In genomic region chr2:203811491-203812221, GRCh38 we compare ENCODE assay signal across 8 cellular contexts. TPM values are rescaled to one million over a fixed set of nuclear protein-coding genes. Genes with fewer than 3 reads are reported as not detected.
DNase-seq lines count a peak whose midpoint lies in the region; ATAC-seq and TF ChIP-seq lines count a peak whose summit lies in the region.

No MANE protein-coding gene starts in this region.

- H3K36me3 Mint-ChIP-seq in CD4-positive, alpha-beta memory T cell, result no peaks in the 10 kb centered on the region
- H3K36me3 Mint-ChIP-seq in activated T-helper 2 cell treated with anti-CD3 and anti-CD28 coated beads, Interferon-gamma antibody, Interleukin-2, Interleukin-4, amounts not matched to agents 10 μg/mL and 5 μg/mL and 100 μg/mL, durations not matched to agents 14 hours and 24 hours and 36 hours (ENCODE audit: low read depth), result peaks cover 1% of the 10 kb centered on the region

- CTCF ChIA-PET in CD4-positive, alpha-beta memory T cell (lab: Charles Lee; ENCODE audit: partially characterized antibody), result interaction anchor here (0.7 to 8.2 kb wide), 8 partner anchors 8 to 358 kb away, joined by 3 to 118 read pairs (median 5); partner anchors contain the start of gene CTLA4

- peaks cover 31 to 80% (median 57%) of the 10 kb centered on the region in 4 donors for H3K4me1 Mint-ChIP-seq in CD4-positive, alpha-beta memory T cell
- H3K4me1 Mint-ChIP-seq in activated T-helper 2 cell treated with anti-CD3 and anti-CD28 coated beads, Interferon-gamma antibody, Interleukin-2, Interleukin-4, amounts not matched to agents 10 μg/mL and 5 μg/mL and 100 μg/mL, durations not matched to agents 14 hours and 24 hours and 36 hours (ENCODE audit: low read depth), result peaks cover 79% of the 10 kb centered on the region

- POLR2A ChIA-PET in CD4-positive, alpha-beta memory T cell (lab: Charles Lee; ENCODE audit: partially characterized antibody), result interaction anchor here (0.9 to 3.1 kb wide), 13 partner anchors 9 to 327 kb away, joined by 3 to 27 read pairs (median 4); partner anchors contain the start of genes CD28 and CTLA4

- peak overlapping the region in 7 of 8 donors; percentile 36 to 75 (median 53) for H3K4me3 Mint-ChIP-seq in CD4-positive, alpha-beta memory T cell
- H3K4me3 Mint-ChIP-seq in activated T-helper 2 cell treated with anti-CD3 and anti-CD28 coated beads, Interferon-gamma antibody, Interleukin-2, Interleukin-4, amounts not matched to agents 10 μg/mL and 5 μg/mL and 100 μg/mL, durations not matched to agents 14 hours and 24 hours and 36 hours (ENCODE audit: low read depth), result peak overlapping the region; percentile 45

- no peaks in the 10 kb centered on the region for H3K27me3 ChIP-seq in CD4-positive, alpha-beta memory T cell (ENCODE audit: insufficient read depth, low read length)
- H3K27me3 ChIP-seq in heart right ventricle, result no peaks in the 10 kb centered on the region

- H3K27ac Mint-ChIP-seq in CD4-positive, alpha-beta memory T cell, result peak overlapping the region; percentile 74 to 94 (median 75)
- H3K27ac Mint-ChIP-seq in activated T-helper 2 cell treated with anti-CD3 and anti-CD28 coated beads, Interferon-gamma antibody, Interleukin-2, Interleukin-4, amounts not matched to agents 10 μg/mL and 5 μg/mL and 100 μg/mL, durations not matched to agents 14 hours and 24 hours and 36 hours, result peak overlapping the region; percentile 89

- ATAC-seq in HG02623 (IDR thresholded peaks at IDR 0.05; ENCODE audit: unreplicated experiment), result peak; percentile 62
- peak; percentile 59 to 92 (median 74) for ATAC-seq in heart right ventricle
- no peak for ATAC-seq in HG03521 (IDR thresholded peaks at IDR 0.05; ENCODE audit: unreplicated experiment)

- H3K9me3 ChIP-seq in CD4-positive, alpha-beta memory T cell (ENCODE audit: control insufficient read depth in 1 of 2, low read length in 2 of 2), result no peaks in the 10 kb centered on the region
- H3K9me3 ChIP-seq in heart right ventricle, result peaks cover 0 to 3% (median 0%) of the 10 kb centered on the region in 11 donors

- intact Hi-C loops in CD4-positive, alpha-beta memory T cell (cut with micrococcal nuclease), result no loop called here
- intact Hi-C loops in activated T-helper 2 cell treated with anti-CD3 and anti-CD28 coated beads, Interferon-gamma antibody, Interleukin-2, Interleukin-4, amounts not matched to agents 10 μg/mL and 5 μg/mL and 100 μg/mL, durations not matched to agents 14 hours and 24 hours and 36 hours (cut with micrococcal nuclease), result loop anchor here (1.0 to 5.0 kb wide), 5 partner anchors 9 to 232 kb away; no protein-coding TSS in a partner anchor
- intact Hi-C loops in heart right ventricle (cut with DNase I), result loop anchor here in 9 of 10 donors (5.0 to 10.0 kb wide), 9 partner anchors 93 to 587 kb away; partner anchors contain the start of gene CYP20A1 (in 1 of the 9)

- WGBS in heart right ventricle, 2 donors, result 63 to 72% methylated on average over 9 of the region's 9 CpGs

- TF ChIP-seq CTCF in heart right ventricle (IDR thresholded peaks at IDR 0.05), result no peak

- peaks cover 71% of the 10 kb centered on the region for H3K4me1 ChIP-seq in CD4-positive, alpha-beta memory T cell (ENCODE audit: insufficient read depth, low read length)
- H3K4me1 ChIP-seq in heart right ventricle, result peaks cover 0 to 64% (median 16%) of the 10 kb centered on the region in 9 donors

- H3K36me3 ChIP-seq in CD4-positive, alpha-beta memory T cell (ENCODE audit: insufficient read depth, low read length), result no peaks in the 10 kb centered on the region
- H3K36me3 ChIP-seq in heart right ventricle, result no peaks in the 10 kb centered on the region

- peaks cover 0 to under 1% (median 0%) of the 10 kb centered on the region in 8 donors for H3K9me3 Mint-ChIP-seq in CD4-positive, alpha-beta memory T cell
- peaks cover under 1% of the 10 kb centered on the region for H3K9me3 Mint-ChIP-seq in activated T-helper 2 cell treated with anti-CD3 and anti-CD28 coated beads, Interferon-gamma antibody, Interleukin-2, Interleukin-4, amounts not matched to agents 10 μg/mL and 5 μg/mL and 100 μg/mL, durations not matched to agents 14 hours and 24 hours and 36 hours

- no peaks in the 10 kb centered on the region for H3K27me3 Mint-ChIP-seq in CD4-positive, alpha-beta memory T cell
- H3K27me3 Mint-ChIP-seq in activated T-helper 2 cell treated with anti-CD3 and anti-CD28 coated beads, Interferon-gamma antibody, Interleukin-2, Interleukin-4, amounts not matched to agents 10 μg/mL and 5 μg/mL and 100 μg/mL, durations not matched to agents 14 hours and 24 hours and 36 hours (ENCODE audit: low read depth), result no peaks in the 10 kb centered on the region

- DNase-seq in CD4-positive, alpha-beta memory T cell, result peak; percentile 15 to 83 (median 42)
- DNase-seq in RPMI7951 (ENCODE audit: low read depth) (peak; percentile 96), heart right ventricle (peak; percentile 51 to 54), NCI-H345 treated with DMSO at 0.1 percent for 48 hours (lab: John Stamatoyannopoulos, UW; ENCODE audit: unreplicated experiment) (no peak)
- peak; percentile 55 for DNase-seq in activated T-helper 2 cell treated with anti-CD3 and anti-CD28 coated beads, Interferon-gamma antibody, Interleukin-2, Interleukin-4, amounts not matched to agents 10 μg/mL and 5 μg/mL and 100 μg/mL, durations not matched to agents 14 hours and 24 hours and 36 hours (ENCODE audit: low spot score)
- peak; percentile 71 to 75 for DNase-seq in stimulated activated CD4-positive, alpha-beta T cell treated with anti-CD3 and anti-CD28 coated beads, Interleukin-15, amount 100 ng/mL, for 48 hours (ENCODE audit: low read depth in 2 of 2)

- no peak overlapping the region for H3K27ac ChIP-seq in CD4-positive, alpha-beta memory T cell (ENCODE audit: low read depth, low read length)
- H3K27ac ChIP-seq in heart right ventricle, result peak overlapping the region in 3 of 10 donors; percentile 10 to 84 (median 49)

- H3K4me3 ChIP-seq in CD4-positive, alpha-beta memory T cell (ENCODE audit: low read length in 2 of 2), result no peak overlapping the region
- no peak overlapping the region for H3K4me3 ChIP-seq in heart right ventricle

RNA-seq across cellular contexts. Expression of gene CTLA4, which starts 55.9 kb away (rescaled TPM):
- total RNA-seq in CD4-positive, alpha-beta memory T cell, result 10 to 100 TPM; 18.4 to 20.4 TPM
- 1 to 10 TPM; 7.6 to 9.0 TPM for polyA plus RNA-seq in CD4-positive, alpha-beta memory T cell
- total RNA-seq in RPMI7951 (2014; rRNA removed; shearing (Covaris generic)), result not detected in 2 replicates
- 166 and 180 TPM in 2 replicates for total RNA-seq in activated T-helper 2 cell treated with anti-CD3 and anti-CD28 coated beads, Interferon-gamma antibody, Interleukin-2, Interleukin-4, amounts not matched to agents 10 μg/mL and 5 μg/mL and 100 μg/mL, durations not matched to agents 14 hours and 24 hours and 36 hours
- total RNA-seq in heart right ventricle, result 1 to 10 TPM in 2 of 10 donors, under 1 TPM in 4, not detected in 4; 0.17 to 1.6 (median 0.72) TPM
- under 1 TPM; 0.13 to 0.29 TPM for polyA plus RNA-seq in heart right ventricle

Comparison
In these comparisons a context has a peak if more than half of its experiments do, and no peak if none do; other contexts are left out.
1. RNA of gene CTLA4, which starts 55.9 kb away (total RNA-seq): 166 to 180 TPM in activated T-helper 2 cell treated with anti-CD3 and anti-CD28 coated beads, Interferon-gamma antibody, Interleukin-2, Interleukin-4, amounts not matched to agents 10 μg/mL and 5 μg/mL and 100 μg/mL, durations not matched to agents 14 hours and 24 hours and 36 hours and 18.4 to 20.4 TPM in CD4-positive, alpha-beta memory T cell; 0.17 to 1.6 TPM in heart right ventricle and not detected in RPMI7951; every median in the first group is over 4 times any median in the second.